Comparison of ENCODE assay signal across 1 cellular context in the genomic region with DNA sequence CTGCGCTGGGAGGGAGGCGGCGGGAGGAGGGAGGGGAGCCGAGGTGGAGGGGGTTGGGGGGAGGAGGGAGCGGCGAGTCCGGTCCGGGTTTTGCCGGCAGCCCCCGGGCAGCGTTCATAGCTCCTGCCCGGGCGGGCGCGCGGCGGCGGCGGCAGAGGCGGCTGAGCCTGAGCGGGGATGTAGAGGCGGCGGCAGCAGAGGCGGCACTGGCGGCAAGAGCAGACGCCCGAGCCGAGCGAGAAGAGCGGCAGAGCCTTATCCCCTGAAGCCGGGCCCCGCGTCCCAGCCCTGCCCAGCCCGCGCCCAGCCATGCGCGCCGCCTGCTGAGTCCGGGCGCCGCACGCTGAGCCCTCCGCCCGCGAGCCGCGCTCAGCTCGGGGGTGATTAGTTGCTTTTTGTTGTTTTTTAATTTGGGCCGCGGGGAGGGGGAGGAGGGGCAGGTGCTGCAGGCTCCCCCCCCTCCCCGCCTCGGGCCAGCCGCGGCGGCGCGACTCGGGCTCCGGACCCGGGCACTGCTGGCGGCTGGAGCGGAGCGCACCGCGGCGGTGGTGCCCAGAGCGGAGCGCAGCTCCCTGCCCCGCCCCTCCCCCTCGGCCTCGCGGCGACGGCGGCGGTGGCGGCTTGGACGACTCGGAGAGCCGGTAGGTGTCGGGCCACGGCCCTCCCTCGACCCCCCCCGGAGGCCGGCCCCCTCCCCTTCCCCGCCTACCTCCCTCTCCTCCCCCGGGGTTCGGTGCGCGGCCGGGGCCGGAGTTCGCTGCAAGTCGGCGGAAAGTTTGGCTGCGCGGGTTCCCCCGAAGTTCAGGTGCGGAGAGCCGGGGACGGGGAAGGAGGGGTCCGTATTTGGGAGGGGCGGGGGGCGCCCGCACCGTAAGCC.
TF ChIP-seq lines count a peak whose summit lies in the region.

Gene CXXC5 (plus strand): TSS at position 145 of the 877 bp plus-strand sequence. CDS start 32,175 bp downstream, outside the sequence.

TF ChIP-seq in HepG2, 621 proteins besides CTCF, POLR2A, EP300 and RAD21 (continued from another document):
- peak; percentile 57 for TF ChIP-seq SKI (IDR thresholded peaks at IDR 0.05; ENCODE audit: partially characterized antibody)
- TF ChIP-seq NR1H2 (CRISPR knock-in tag; IDR thresholded peaks at IDR 0.05; ENCODE audit: borderline replicate concordance, low read depth): no peak
- TF ChIP-seq ZNF33B (CRISPR knock-in tag; IDR thresholded peaks at IDR 0.05): no peak
- TF ChIP-seq KLF6 (CRISPR knock-in tag; IDR thresholded peaks at IDR 0.05): 0 out of 2 replicates have a peak, but pooled peaks have one; percentile 32
- 0 out of 2 replicates have a peak, but pooled peaks have one; percentile 33 for TF ChIP-seq ZSCAN12 (CRISPR knock-in tag; IDR thresholded peaks at IDR 0.05)
- no peak for TF ChIP-seq SRSF9 (IDR thresholded peaks at IDR 0.05; ENCODE audit: borderline replicate concordance, insufficient read depth, low read depth, low read length, poor library complexity, severe bottlenecking)
- TF ChIP-seq ATM (IDR thresholded peaks at IDR 0.05; ENCODE audit: borderline replicate concordance): no peak
- 0 out of 2 replicates have a peak, but pooled peaks have one; percentile 38 for TF ChIP-seq PAX8 (CRISPR knock-in tag; IDR thresholded peaks at IDR 0.05; ENCODE audit: borderline replicate concordance)
- TF ChIP-seq ZNF292 (CRISPR knock-in tag; IDR thresholded peaks at IDR 0.05; ENCODE audit: borderline replicate concordance, low read depth): no peak
- TF ChIP-seq HIC2 (CRISPR knock-in tag; IDR thresholded peaks at IDR 0.05; ENCODE audit: low read depth): no peak; the same call in 1 of the 2 replicates
- TF ChIP-seq ZUFSP (CRISPR knock-in tag; IDR thresholded peaks at IDR 0.05; ENCODE audit: borderline replicate concordance): no peak
- no peak for TF ChIP-seq RELA (CRISPR knock-in tag; IDR thresholded peaks at IDR 0.05)
- TF ChIP-seq, protein P1, sequence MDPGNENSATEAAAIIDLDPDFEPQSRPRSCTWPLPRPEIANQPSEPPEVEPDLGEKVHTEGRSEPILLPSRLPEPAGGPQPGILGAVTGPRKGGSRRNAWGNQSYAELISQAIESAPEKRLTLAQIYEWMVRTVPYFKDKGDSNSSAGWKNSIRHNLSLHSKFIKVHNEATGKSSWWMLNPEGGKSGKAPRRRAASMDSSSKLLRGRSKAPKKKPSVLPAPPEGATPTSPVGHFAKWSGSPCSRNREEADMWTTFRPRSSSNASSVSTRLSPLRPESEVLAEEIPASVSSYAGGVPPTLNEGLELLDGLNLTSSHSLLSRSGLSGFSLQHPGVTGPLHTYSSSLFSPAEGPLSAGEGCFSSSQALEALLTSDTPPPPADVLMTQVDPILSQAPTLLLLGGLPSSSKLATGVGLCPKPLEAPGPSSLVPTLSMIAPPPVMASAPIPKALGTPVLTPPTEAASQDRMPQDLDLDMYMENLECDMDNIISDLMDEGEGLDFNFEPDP (CRISPR knock-in tag; conservative IDR thresholded peaks at IDR 0.05): no peak
- no peak for TF ChIP-seq ZBTB4 (CRISPR knock-in tag; IDR thresholded peaks at IDR 0.05; ENCODE audit: borderline replicate concordance)
- TF ChIP-seq, protein P2, sequence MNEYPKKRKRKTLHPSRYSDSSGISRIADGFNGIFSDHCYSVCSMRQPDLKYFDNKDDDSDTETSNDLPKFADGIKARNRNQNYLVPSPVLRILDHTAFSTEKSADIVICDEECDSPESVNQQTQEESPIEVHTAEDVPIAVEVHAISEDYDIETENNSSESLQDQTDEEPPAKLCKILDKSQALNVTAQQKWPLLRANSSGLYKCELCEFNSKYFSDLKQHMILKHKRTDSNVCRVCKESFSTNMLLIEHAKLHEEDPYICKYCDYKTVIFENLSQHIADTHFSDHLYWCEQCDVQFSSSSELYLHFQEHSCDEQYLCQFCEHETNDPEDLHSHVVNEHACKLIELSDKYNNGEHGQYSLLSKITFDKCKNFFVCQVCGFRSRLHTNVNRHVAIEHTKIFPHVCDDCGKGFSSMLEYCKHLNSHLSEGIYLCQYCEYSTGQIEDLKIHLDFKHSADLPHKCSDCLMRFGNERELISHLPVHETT (CRISPR knock-in tag; conservative IDR thresholded peaks at IDR 0.05): no peak
- no peak for TF ChIP-seq EZH2 (conservative IDR thresholded peaks at IDR 0.05; ENCODE audit: low read depth, low read length)
- no peak for TF ChIP-seq KLF12 (CRISPR knock-in tag; IDR thresholded peaks at IDR 0.05; ENCODE audit: borderline replicate concordance)
- no peak for TF ChIP-seq ZNF329 (CRISPR knock-in tag; IDR thresholded peaks at IDR 0.05; ENCODE audit: low read depth)
- peak; percentile 68 for TF ChIP-seq RBFOX2 (IDR thresholded peaks at IDR 0.05; ENCODE audit: low read depth, low read length)
- TF ChIP-seq NFATC3 (CRISPR knock-in tag; IDR thresholded peaks at IDR 0.05): no peak
- TF ChIP-seq, protein P3, sequence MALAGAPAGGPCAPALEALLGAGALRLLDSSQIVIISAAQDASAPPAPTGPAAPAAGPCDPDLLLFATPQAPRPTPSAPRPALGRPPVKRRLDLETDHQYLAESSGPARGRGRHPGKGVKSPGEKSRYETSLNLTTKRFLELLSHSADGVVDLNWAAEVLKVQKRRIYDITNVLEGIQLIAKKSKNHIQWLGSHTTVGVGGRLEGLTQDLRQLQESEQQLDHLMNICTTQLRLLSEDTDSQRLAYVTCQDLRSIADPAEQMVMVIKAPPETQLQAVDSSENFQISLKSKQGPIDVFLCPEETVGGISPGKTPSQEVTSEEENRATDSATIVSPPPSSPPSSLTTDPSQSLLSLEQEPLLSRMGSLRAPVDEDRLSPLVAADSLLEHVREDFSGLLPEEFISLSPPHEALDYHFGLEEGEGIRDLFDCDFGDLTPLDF (CRISPR knock-in tag; IDR thresholded peaks at IDR 0.05): peak; percentile 55; the same call in 1 of the 2 replicates
- no peak for TF ChIP-seq RARG (CRISPR knock-in tag; IDR thresholded peaks at IDR 0.05; ENCODE audit: low read depth)
- no peak for TF ChIP-seq ARHGAP35 (CRISPR knock-in tag; IDR thresholded peaks at IDR 0.05; ENCODE audit: borderline replicate concordance)
- 0 out of 2 replicates have a peak, but pooled peaks have one; percentile 45 for TF ChIP-seq ZNF766 (CRISPR knock-in tag; IDR thresholded peaks at IDR 0.05; ENCODE audit: borderline replicate concordance)
- TF ChIP-seq, protein P4, sequence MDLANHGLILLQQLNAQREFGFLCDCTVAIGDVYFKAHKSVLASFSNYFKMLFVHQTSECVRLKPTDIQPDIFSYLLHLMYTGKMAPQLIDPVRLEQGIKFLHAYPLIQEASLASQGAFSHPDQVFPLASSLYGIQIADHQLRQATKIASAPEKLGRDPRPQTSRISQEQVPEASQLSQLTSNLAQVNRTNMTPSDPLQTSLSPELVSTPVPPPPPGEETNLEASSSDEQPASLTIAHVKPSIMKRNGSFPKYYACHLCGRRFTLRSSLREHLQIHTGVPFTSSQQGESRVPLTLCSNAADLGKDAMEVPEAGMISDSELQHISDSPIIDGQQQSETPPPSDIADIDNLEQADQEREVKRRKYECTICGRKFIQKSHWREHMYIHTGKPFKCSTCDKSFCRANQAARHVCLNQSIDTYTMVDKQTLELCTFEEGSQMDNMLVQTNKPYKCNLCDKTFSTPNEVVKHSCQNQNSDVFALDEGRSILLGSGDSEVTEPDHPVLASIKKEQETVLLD (CRISPR knock-in tag; IDR thresholded peaks at IDR 0.05; ENCODE audit: low read depth): peak; percentile 65
- peak; percentile 80 for TF ChIP-seq SALL2 (CRISPR knock-in tag; IDR thresholded peaks at IDR 0.05)
- TF ChIP-seq BHLHE40 (IDR thresholded peaks at IDR 0.05; ENCODE audit: low read length): peak; percentile 17; the same call in 1 of the 2 replicates
- no peak for TF ChIP-seq ZNF776 (CRISPR knock-in tag; IDR thresholded peaks at IDR 0.05)
- TF ChIP-seq ZNF570 (CRISPR knock-in tag; IDR thresholded peaks at IDR 0.05; ENCODE audit: borderline replicate concordance): no peak
- no peak for TF ChIP-seq ZNF7 (CRISPR knock-in tag; IDR thresholded peaks at IDR 0.05)
- TF ChIP-seq ZNF441 (CRISPR knock-in tag; IDR thresholded peaks at IDR 0.05; ENCODE audit: borderline replicate concordance): peak; percentile 56; the same call in 1 of the 2 replicates
- no peak for TF ChIP-seq HMG20A (CRISPR knock-in tag; IDR thresholded peaks at IDR 0.05; ENCODE audit: borderline replicate concordance)
- no peak for TF ChIP-seq TOPORS (CRISPR knock-in tag; IDR thresholded peaks at IDR 0.05)
- TF ChIP-seq NFKBIZ (CRISPR knock-in tag; IDR thresholded peaks at IDR 0.05): no peak
- TF ChIP-seq HNF4G (IDR thresholded peaks at IDR 0.05; ENCODE audit: borderline replicate concordance, low read depth, low read length): peak; percentile 19; the same call in 1 of the 2 replicates
- TF ChIP-seq HNF4G (CRISPR knock-in tag; IDR thresholded peaks at IDR 0.05; ENCODE audit: borderline replicate concordance, low read depth): no peak
- TF ChIP-seq ZSCAN9 (CRISPR knock-in tag; IDR thresholded peaks at IDR 0.05; ENCODE audit: borderline replicate concordance): no peak
- no peak for TF ChIP-seq FOXP1 (IDR thresholded peaks at IDR 0.05)
- TF ChIP-seq FOXP1 (CRISPR knock-in tag; IDR thresholded peaks at IDR 0.05): no peak
- no peak for TF ChIP-seq GABPA (IDR thresholded peaks at IDR 0.05; ENCODE audit: low read depth, low read length)
- no peak for TF ChIP-seq GABPA (CRISPR knock-in tag; IDR thresholded peaks at IDR 0.05; ENCODE audit: low read depth)
- TF ChIP-seq, protein P5, sequence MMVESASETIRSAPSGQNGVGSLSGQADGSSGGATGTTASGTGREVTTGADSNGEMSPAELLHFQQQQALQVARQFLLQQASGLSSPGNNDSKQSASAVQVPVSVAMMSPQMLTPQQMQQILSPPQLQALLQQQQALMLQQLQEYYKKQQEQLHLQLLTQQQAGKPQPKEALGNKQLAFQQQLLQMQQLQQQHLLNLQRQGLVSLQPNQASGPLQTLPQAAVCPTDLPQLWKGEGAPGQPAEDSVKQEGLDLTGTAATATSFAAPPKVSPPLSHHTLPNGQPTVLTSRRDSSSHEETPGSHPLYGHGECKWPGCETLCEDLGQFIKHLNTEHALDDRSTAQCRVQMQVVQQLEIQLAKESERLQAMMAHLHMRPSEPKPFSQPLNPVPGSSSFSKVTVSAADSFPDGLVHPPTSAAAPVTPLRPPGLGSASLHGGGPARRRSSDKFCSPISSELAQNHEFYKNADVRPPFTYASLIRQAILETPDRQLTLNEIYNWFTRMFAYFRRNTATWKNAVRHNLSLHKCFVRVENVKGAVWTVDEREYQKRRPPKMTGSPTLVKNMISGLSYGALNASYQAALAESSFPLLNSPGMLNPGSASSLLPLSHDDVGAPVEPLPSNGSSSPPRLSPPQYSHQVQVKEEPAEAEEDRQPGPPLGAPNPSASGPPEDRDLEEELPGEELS (CRISPR knock-in tag; IDR thresholded peaks at IDR 0.05): no peak; the same call in 1 of the 2 replicates
- peak; percentile 74; the same call in 1 of the 2 replicates for TF ChIP-seq MAZ (IDR thresholded peaks at IDR 0.05; ENCODE audit: borderline replicate concordance, low read depth, low read length)
- TF ChIP-seq MAZ (CRISPR knock-in tag; IDR thresholded peaks at IDR 0.05; ENCODE audit: low read depth): peak; percentile 48; the same call in 1 of the 2 replicates
TF ChIP-seq in HepG2: peak in this region for 92.
